ENCODE assay signal across 11 cellular contexts in genomic region chr6:33278392-33278741, GRCh38. TPM values are rescaled to one million over a fixed set of nuclear protein-coding genes. Genes with fewer than 3 reads are reported as not detected.
DNase-seq lines count a peak whose midpoint lies in the region; ATAC-seq and TF ChIP-seq lines count a peak whose summit lies in the region.
"Had no signal": no experiment of that assay in that cellular context is flagged by ENCODE, and none has a peak within 500 bp of the region (broad histone marks: within the 10 kb centered on the region; RNA-seq: fewer than 3 reads in every experiment).

No MANE protein-coding gene starts in this region.

- 76% methylated on average over 9 of the region's 9 CpGs for WGBS in right cardiac atrium

- no peaks in the 10 kb centered on the region for H3K27me3 Mint-ChIP-seq in memory B cell

- H3K27me3 ChIP-seq in left ventricle myocardium inferior (ENCODE audit: low read depth) (no peaks in the 10 kb centered on the region), right cardiac atrium (ENCODE audit: control insufficient read depth, insufficient read depth) (no peaks in the 10 kb centered on the region), WERI-Rb-1 (ENCODE audit: insufficient read depth, low read depth, severe bottlenecking) (no peaks in the 10 kb centered on the region), vagina (no peaks in the 10 kb centered on the region)
- H3K27me3 ChIP-seq: colonic mucosa, SJSA1 had no signal

- H3K36me3 ChIP-seq in left ventricle myocardium inferior = peaks cover 71% of the 10 kb centered on the region
- peaks cover 80% of the 10 kb centered on the region for H3K36me3 ChIP-seq in WERI-Rb-1
- H3K36me3 ChIP-seq in vagina = peaks cover 0 to 48% of the 10 kb centered on the region in 2 donors

- peak overlapping the region; percentile 93 for H3K4me3 Mint-ChIP-seq in memory B cell

- no peaks in the 10 kb centered on the region for H3K9me3 Mint-ChIP-seq in memory B cell

- DNase-seq in left ventricle myocardium inferior (no peak), right cardiac atrium (no peak), WERI-Rb-1 (no peak), memory B cell (ENCODE audit: low spot score in 2 of 2) (no peak), vagina (ENCODE audit: extremely low spot score in 2 of 2) (no peak)
- DNase-seq: colonic mucosa, NCI-H1930 had no signal

- H3K36me3 Mint-ChIP-seq in memory B cell = peaks cover 12% of the 10 kb centered on the region

- no peak overlapping the region for H3K27ac Mint-ChIP-seq in memory B cell

- H3K4me3 ChIP-seq in left ventricle myocardium inferior (peak overlapping the region; percentile 88), right cardiac atrium (ENCODE audit: low read length) (no peak overlapping the region), WERI-Rb-1 (ENCODE audit: low read depth, low read length) (no peak overlapping the region), vagina (peak overlapping the region in 1 of 2 donors; percentile 61)
- H3K4me3 ChIP-seq: SJSA1 had no signal

- H3K27ac ChIP-seq in left ventricle myocardium inferior (replicated peaks) (peak overlapping the region; percentile 97), right cardiac atrium (ENCODE audit: low read length) (no peak overlapping the region), WERI-Rb-1 (peak overlapping the region; percentile 82), vagina (no peak overlapping the region)
- H3K27ac ChIP-seq: SJSA1 had no signal

- ATAC-seq in right cardiac atrium (no peak), memory B cell (ENCODE audit: low read depth) (no peak), GM18867 (IDR thresholded peaks at IDR 0.05; ENCODE audit: unreplicated experiment) (no peak), HG03378 (IDR thresholded peaks at IDR 0.05; ENCODE audit: unreplicated experiment) (no peak), GM18868 (IDR thresholded peaks at IDR 0.05; ENCODE audit: unreplicated experiment) (no peak)

- peaks cover 62% of the 10 kb centered on the region for H3K4me1 ChIP-seq in left ventricle myocardium inferior
- H3K4me1 ChIP-seq in right cardiac atrium (ENCODE audit: control insufficient read depth, insufficient read depth, low read length) = no peaks in the 10 kb centered on the region
- H3K4me1 ChIP-seq in vagina = peaks cover 45% of the 10 kb centered on the region

- TF ChIP-seq CTCF in left ventricle myocardium inferior (IDR thresholded peaks at IDR 0.05; ENCODE audit: borderline replicate concordance) (no peak), WERI-Rb-1 (IDR thresholded peaks at IDR 0.05; ENCODE audit: low read depth, low read length) (no peak), vagina (IDR thresholded peaks at IDR 0.05) (no peak)

- intact Hi-C loops in left ventricle myocardium inferior (cut with micrococcal nuclease) (no loop called here), right cardiac atrium (cut with DNase I) (no loop called here), vagina (cut with DNase I) (loop anchor here (5.0 kb wide), 1 partner anchor 299 kb away; no protein-coding TSS in a partner anchor)

- H3K9me3 ChIP-seq in left ventricle myocardium inferior (replicated peaks) = no peaks in the 10 kb centered on the region
- no peaks in the 10 kb centered on the region for H3K9me3 ChIP-seq in right cardiac atrium (ENCODE audit: control insufficient read depth, low read length)
- H3K9me3 ChIP-seq in WERI-Rb-1 (ENCODE audit: severe bottlenecking) = no peaks in the 10 kb centered on the region
- no peaks in the 10 kb centered on the region for H3K9me3 ChIP-seq in vagina
- H3K9me3 ChIP-seq: colonic mucosa, SJSA1 had no signal

- H3K4me1 Mint-ChIP-seq in memory B cell = peaks cover 35% of the 10 kb centered on the region

- no peak for TF ChIP-seq POLR2A in vagina (IDR thresholded peaks at IDR 0.05)

RNA-seq across cellular contexts. Expression of gene B3GALT4, which starts 1.4 kb away (rescaled TPM):
- total RNA-seq in left ventricle myocardium inferior = 7.5 TPM
- 10 to 100 TPM in 2 of 4 donors, 1 to 10 TPM in 2; 9.7 to 10.2 (median 9.9) TPM for total RNA-seq in right cardiac atrium
- 11.0 TPM for polyA plus RNA-seq in right cardiac atrium
- 14.0 TPM for total RNA-seq in vagina

RNA-seq across cellular contexts. Expression of gene RPS18, which starts 6.5 kb away (rescaled TPM):
- total RNA-seq in left ventricle myocardium inferior = 950 TPM
- total RNA-seq in right cardiac atrium = 1,000 to 10,000 TPM; 1,042 to 1,240 (median 1,130) TPM
- polyA plus RNA-seq in right cardiac atrium = 1,903 TPM
- 3,296 TPM for total RNA-seq in vagina

RNA-seq across cellular contexts. Expression of gene VPS52, which starts 6.7 kb away (rescaled TPM):
- 35.1 TPM for total RNA-seq in left ventricle myocardium inferior
- 10 to 100 TPM; 31.1 to 39.1 (median 35.8) TPM for total RNA-seq in right cardiac atrium
- polyA plus RNA-seq in right cardiac atrium = 34.6 TPM
- 42.2 TPM for total RNA-seq in vagina

RNA-seq across cellular contexts. Expression of gene WDR46, which starts 10.7 kb away (rescaled TPM):
- total RNA-seq in left ventricle myocardium inferior (13.3 TPM), right cardiac atrium (10 to 100 TPM; 16.3 to 31.1 (median 18.5) TPM), vagina (36.3 TPM)
- polyA plus RNA-seq in right cardiac atrium = 15.5 TPM

RNA-seq across cellular contexts. Expression of gene PFDN6, which starts 11.0 kb away (rescaled TPM):
- total RNA-seq in left ventricle myocardium inferior (47.8 TPM), right cardiac atrium (10 to 100 TPM; 44.4 to 60.0 (median 50.1) TPM), vagina (9.1 TPM)
- polyA plus RNA-seq in right cardiac atrium = 143 TPM

Comparison
In these comparisons a context has a peak if more than half of its experiments do, and no peak if none do; other contexts are left out.
1. H3K27ac ChIP-seq: peak in left ventricle myocardium inferior (single experiment) and WERI-Rb-1 (single experiment); none in right cardiac atrium (single experiment) and vagina (single experiment).